8 cellular contexts compared by ENCODE assay signal in genomic region chr1:51237714-51238403, GRCh38. TPM values are rescaled to one million over a fixed set of nuclear protein-coding genes. Genes with fewer than 3 reads are reported as not detected.
DNase-seq lines count a peak whose midpoint lies in the region; ATAC-seq lines count a peak whose summit lies in the region.

No MANE protein-coding gene starts in this region.

- H4K8ac ChIP-seq in trophoblast cell (ENCODE audit: low read depth, low read length) = no peak overlapping the region

- peaks cover 16% of the 10 kb centered on the region for H3K79me1 ChIP-seq in trophoblast cell (ENCODE audit: low read length)

- no peak overlapping the region for H4K91ac ChIP-seq in trophoblast cell (ENCODE audit: low read depth, low read length)

- peak overlapping the region; percentile 74 for H3K9ac ChIP-seq in trophoblast cell (ENCODE audit: low read length)

- peak overlapping the region; percentile 66 for H3K4me2 ChIP-seq in trophoblast cell (ENCODE audit: low read length)

- no peak overlapping the region for H4K12ac ChIP-seq in trophoblast cell (ENCODE audit: low read depth, low read length)

- no CpG with 5 or more reads among the region's 8 CpGs for WGBS in trophoblast cell (ENCODE audit: extremely low coverage, insufficient coverage, insufficient read length)

- no peak overlapping the region for H3K4me3 ChIP-seq in trophoblast cell (ENCODE audit: low read depth, low read length)

- peak overlapping the region; percentile 74 for H3K4ac ChIP-seq in trophoblast cell (ENCODE audit: low read depth, low read length)

- H2BK12ac ChIP-seq in trophoblast cell (ENCODE audit: low read length) = no peak overlapping the region

- peaks cover 6 to 12% of the 10 kb centered on the region in 2 experiments for H3K4me1 ChIP-seq in trophoblast cell (ENCODE audit: control insufficient read depth in 1 of 2, insufficient read depth in 2 of 2, low read length in 2 of 2)

- DNase-seq in Daoy (ENCODE audit: low read depth) = peak; percentile 21
- peak; percentile 50 for DNase-seq in NCI-H524 treated with DMSO at 0.1 percent for 48 hours (lab: John Stamatoyannopoulos, UW)
- DNase-seq in epithelial cell of prostate (ENCODE audit: low read depth, low spot score) = no peak
- peak in 1 of 2 donors; percentile 42 for DNase-seq in trophoblast cell
- no peak for DNase-seq in H4 (ENCODE audit: low spot score)
- no peak for DNase-seq in activated effector memory CD4-positive, alpha-beta T cell treated with Interleukin-2 at 50 U/mL for 16 hours

- H3K18ac ChIP-seq in trophoblast cell (ENCODE audit: low read length) = no peak overlapping the region

- no peaks in the 10 kb centered on the region for H3K36me3 ChIP-seq in trophoblast cell (ENCODE audit: control insufficient read depth in 1 of 2, insufficient read depth in 2 of 2, low read length in 2 of 2)

- no peak overlapping the region for H2AFZ ChIP-seq in trophoblast cell (ENCODE audit: insufficient read depth, low read length, poor library complexity)

- ATAC-seq in HG03565 (IDR thresholded peaks at IDR 0.05; ENCODE audit: unreplicated experiment) = no peak
- ATAC-seq in GM18909 (IDR thresholded peaks at IDR 0.05; ENCODE audit: poor library complexity, unreplicated experiment) = no peak

- peak overlapping the region; percentile 32 for H3K14ac ChIP-seq in trophoblast cell (ENCODE audit: low read length)

- H2AK5ac ChIP-seq in trophoblast cell (ENCODE audit: low read length) = no peak overlapping the region

- no peak overlapping the region for H2BK5ac ChIP-seq in trophoblast cell (ENCODE audit: low read depth, low read length, poor library complexity)

- H3K9me3 ChIP-seq in trophoblast cell (ENCODE audit: insufficient read depth, low read depth, low read length) = no peaks in the 10 kb centered on the region

- no peak overlapping the region for H2BK120ac ChIP-seq in trophoblast cell (ENCODE audit: insufficient read depth, low read length, poor library complexity)

- H3K27ac ChIP-seq in epithelial cell of prostate (peak overlapping the region; percentile 92), trophoblast cell (ENCODE audit: low read depth, low read length) (no peak overlapping the region)

- peak overlapping the region; percentile 63 for H3K23ac ChIP-seq in trophoblast cell (ENCODE audit: low read length)

- no peaks in the 10 kb centered on the region for H3K27me3 ChIP-seq in trophoblast cell (ENCODE audit: insufficient read depth, low read length)

- H3K79me2 ChIP-seq in trophoblast cell (ENCODE audit: control insufficient read depth, insufficient read depth, low read length, poor library complexity) = peaks cover 20% of the 10 kb centered on the region

RNA-seq across cellular contexts. Expression of gene RNF11, which starts 1.8 kb away (rescaled TPM):
- total RNA-seq in Daoy (2014; rRNA removed; shearing (Covaris generic)) = 85.1 and 93.8 TPM in 2 replicates
- polyA plus RNA-seq in trophoblast cell (2013) = 142 and 155 TPM in 2 replicates
- 115 and 123 TPM in 2 replicates for total RNA-seq in H4 (2014; rRNA removed; shearing (Covaris generic))

Comparison
In these comparisons a context has a peak if more than half of its experiments do, and no peak if none do; other contexts are left out.
1. DNase-seq: peak in Daoy (single experiment) and NCI-H524 treated with DMSO at 0.1 percent for 48 hours (single experiment); none in epithelial cell of prostate (single experiment), H4 (single experiment) and activated effector memory CD4-positive, alpha-beta T cell treated with Interleukin-2 at 50 U/mL for 16 hours (single experiment).